In genomic region chr13:111082240-111082639, GRCh38 we compare ENCODE assay signal across 11 cellular contexts.
"Had no signal": no experiment of that assay in that cellular context is flagged by ENCODE, and none has a peak within 500 bp of the region (broad histone marks: within the 10 kb centered on the region; RNA-seq: fewer than 3 reads in every experiment).

No MANE protein-coding gene starts in this region.

- H3K9me3 Mint-ChIP-seq: HFFc6, IgD-negative memory B cell had no signal

- DNase-seq: GM23248, GOT3, H7, HFFc6, KBM-7 had no signal

- H3K9me3 ChIP-seq: HAP-1 had no signal

- H3K27ac Mint-ChIP-seq: HFFc6, IgD-negative memory B cell had no signal

- H3K27ac ChIP-seq: GM23248, HL-60, KMS-11 had no signal

- ATAC-seq: HCT116, HepG2 had no signal

- H3K36me3 ChIP-seq: HAP-1 had no signal

- H3K4me3 ChIP-seq: GM23248, HAP-1 had no signal

- H3K4me1 ChIP-seq: HAP-1 had no signal

- H3K4me2 ChIP-seq: KMS-11 had no signal

- H3K4me1 Mint-ChIP-seq: IgD-negative memory B cell had no signal

- H2AFZ ChIP-seq: GM23248 had no signal

- H3K9ac ChIP-seq: GM23248, KMS-11 had no signal

- FAIRE-seq: HepG2 had no signal

- H3K4me3 Mint-ChIP-seq: HFFc6, IgD-negative memory B cell had no signal
